ENCODE assay signal across 18 cellular contexts in genomic region chr14:89228921-89229639, GRCh38.
A peak's percentile ranks its signal among the peaks of the same experiment; 100 is the strongest.
DNase-seq lines count a peak whose midpoint lies in the region; ATAC-seq and TF ChIP-seq lines count a peak whose summit lies in the region.
"Had no signal": no experiment of that assay in that cellular context is flagged by ENCODE, and none has a peak within 500 bp of the region (broad histone marks: within the 10 kb centered on the region; RNA-seq: fewer than 3 reads in every experiment).

No MANE protein-coding gene starts in this region.

- no peaks in the 10 kb centered on the region for H3K36me3 Mint-ChIP-seq in natural killer cell
- H3K36me3 Mint-ChIP-seq in natural killer cell treated with Interleukin-12 subunit alpha and Interleukin-12 subunit beta and Interleukin-15 and Interleukin-18, amount 100 ng/mL, for 72 hours = no peaks in the 10 kb centered on the region
- peaks cover 0 to 35% (median 5%) of the 10 kb centered on the region in 5 donors for H3K36me3 Mint-ChIP-seq in naive thymus-derived CD4-positive, alpha-beta T cell
- H3K36me3 Mint-ChIP-seq in glutamatergic neuron (ENCODE audit: unreplicated experiment) = no peaks in the 10 kb centered on the region

- H3K27me3 ChIP-seq in heart left ventricle = no peaks in the 10 kb centered on the region
- no peaks in the 10 kb centered on the region for H3K27me3 ChIP-seq in naive thymus-derived CD4-positive, alpha-beta T cell (ENCODE audit: control insufficient read depth in 2 of 2, insufficient read depth in 2 of 2, low read length in 2 of 2)
- H3K27me3 ChIP-seq: cardiac muscle cell had no signal

- H3K4me3 Mint-ChIP-seq in natural killer cell = no peak overlapping the region
- no peak overlapping the region for H3K4me3 Mint-ChIP-seq in natural killer cell treated with Interleukin-12 subunit alpha and Interleukin-12 subunit beta and Interleukin-15 and Interleukin-18, amount 100 ng/mL, for 72 hours
- no peak overlapping the region for H3K4me3 Mint-ChIP-seq in naive thymus-derived CD4-positive, alpha-beta T cell
- H3K4me3 Mint-ChIP-seq in glutamatergic neuron (ENCODE audit: unreplicated experiment) = no peak overlapping the region
- H3K4me3 Mint-ChIP-seq: activated CD4-positive, alpha-beta T cell treated with anti-CD3 and anti-CD28 coated beads, Interleukin-2, amount 10 ng/mL, durations not matched to agents 7 days and 5 days; activated naive CD8-positive, alpha-beta T cell treated with anti-CD3 and anti-CD28 coated beads, Interleukin-2, amount 10 ng/mL, durations not matched to agents 7 days and 5 days had no signal

- TF ChIP-seq CTCF in natural killer cell (IDR thresholded peaks at IDR 0.05) (no peak), heart left ventricle (IDR thresholded peaks at IDR 0.05) (no peak), glutamatergic neuron (IDR thresholded peaks at IDR 0.05; ENCODE audit: partially characterized antibody, unreplicated experiment) (no peak)

- ATAC-seq in natural killer cell = no peak
- ATAC-seq in natural killer cell treated with Interleukin-12 subunit alpha and Interleukin-12 subunit beta and Interleukin-15 and Interleukin-18, amount 100 ng/mL, for 72 hours = no peak
- ATAC-seq in heart left ventricle = peak; percentile 59 to 85 (median 83)
- no peak for ATAC-seq in naive thymus-derived CD4-positive, alpha-beta T cell
- ATAC-seq in HG03565 (IDR thresholded peaks at IDR 0.05; ENCODE audit: unreplicated experiment) = no peak
- ATAC-seq: left colon had no signal

- H3K4me1 Mint-ChIP-seq in natural killer cell (peaks cover 73 to 79% of the 10 kb centered on the region in 2 donors), glutamatergic neuron (ENCODE audit: low read depth, unreplicated experiment) (peaks cover 31% of the 10 kb centered on the region)
- peaks cover 39 to 54% of the 10 kb centered on the region in 2 donors for H3K4me1 Mint-ChIP-seq in natural killer cell treated with Interleukin-12 subunit alpha and Interleukin-12 subunit beta and Interleukin-15 and Interleukin-18, amount 100 ng/mL, for 72 hours (ENCODE audit: low read depth in 2 of 2)
- H3K4me1 Mint-ChIP-seq in naive thymus-derived CD4-positive, alpha-beta T cell = peaks cover 29 to 91% (median 80%) of the 10 kb centered on the region in 7 donors

- DNase-seq in natural killer cell (no peak), heart left ventricle (peak in 2 of 5 donors; percentile 46 to 51), iPS-NIHi7 (ENCODE audit: extremely low spot score) (no peak), NCI-H510A (lab: John Stamatoyannopoulos, UW) (no peak), glutamatergic neuron (no peak)
- no peak for DNase-seq in natural killer cell treated with Interleukin-12 subunit alpha and Interleukin-12 subunit beta and Interleukin-15 and Interleukin-18, amount 100 ng/mL, for 72 hours (ENCODE audit: low spot score)
- DNase-seq in naive thymus-derived CD4-positive, alpha-beta T cell = no peak
- DNase-seq: activated CD4-positive, alpha-beta T cell treated with anti-CD3 and anti-CD28 coated beads, Interleukin-2, amount 10 ng/mL, durations not matched to agents 7 days and 5 days; activated naive CD8-positive, alpha-beta T cell treated with anti-CD3 and anti-CD28 coated beads, Interleukin-2, amount 10 ng/mL, durations not matched to agents 7 days and 5 days; left colon; NCI-H1436; NCI-H82; PC-9; stimulated activated CD4-positive, alpha-beta T cell treated with anti-CD3 and anti-CD28 coated beads, Interleukin-12 subunit alpha, Interleukin-12 subunit beta, amount 100 ng/mL, for 4 hours; stimulated activated naive CD4-positive, alpha-beta T cell had no signal

- CTCF ChIA-PET in naive thymus-derived CD4-positive, alpha-beta T cell (lab: Charles Lee) = no interaction called here

- no peak for TF ChIP-seq POLR2A in heart left ventricle (IDR thresholded peaks at IDR 0.05)

- H3K4me3 ChIP-seq in heart left ventricle = no peak overlapping the region
- no peak overlapping the region for H3K4me3 ChIP-seq in naive thymus-derived CD4-positive, alpha-beta T cell (ENCODE audit: low read length)
- H3K4me3 ChIP-seq: cardiac muscle cell, PC-9 had no signal

- intact Hi-C loops in natural killer cell (cut with micrococcal nuclease) (no loop called here), heart left ventricle (cut with DNase I) (no loop called here)
- intact Hi-C loops in naive thymus-derived CD4-positive, alpha-beta T cell (cut with micrococcal nuclease) = no loop called here

- H3K36me3 ChIP-seq in heart left ventricle = no peaks in the 10 kb centered on the region
- no peaks in the 10 kb centered on the region for H3K36me3 ChIP-seq in naive thymus-derived CD4-positive, alpha-beta T cell (ENCODE audit: control insufficient read depth in 2 of 3, insufficient read depth in 3 of 3, low read length in 3 of 3)
- H3K36me3 ChIP-seq: cardiac muscle cell had no signal

- 44 to 52% (median 46%) methylated on average over 10 of the region's 10 CpGs for WGBS in heart left ventricle, 4 donors

- H3K9me3 Mint-ChIP-seq in natural killer cell (no peaks in the 10 kb centered on the region), glutamatergic neuron (ENCODE audit: unreplicated experiment) (no peaks in the 10 kb centered on the region)
- no peaks in the 10 kb centered on the region for H3K9me3 Mint-ChIP-seq in natural killer cell treated with Interleukin-12 subunit alpha and Interleukin-12 subunit beta and Interleukin-15 and Interleukin-18, amount 100 ng/mL, for 72 hours
- peaks cover 0 to 6% (median 0%) of the 10 kb centered on the region in 11 donors for H3K9me3 Mint-ChIP-seq in naive thymus-derived CD4-positive, alpha-beta T cell
- H3K9me3 Mint-ChIP-seq: activated CD4-positive, alpha-beta T cell treated with anti-CD3 and anti-CD28 coated beads, Interleukin-2, amount 10 ng/mL, durations not matched to agents 7 days and 5 days; activated naive CD8-positive, alpha-beta T cell treated with anti-CD3 and anti-CD28 coated beads, Interleukin-2, amount 10 ng/mL, durations not matched to agents 7 days and 5 days had no signal

- peaks cover 0 to 37% (median 27%) of the 10 kb centered on the region in 12 donors for H3K4me1 ChIP-seq in heart left ventricle
- H3K4me1 ChIP-seq in naive thymus-derived CD4-positive, alpha-beta T cell (ENCODE audit: control insufficient read depth in 2 of 2, insufficient read depth in 2 of 2, low read length in 2 of 2) = peaks cover 0 to 9% of the 10 kb centered on the region in 2 donors

- H3K27me3 Mint-ChIP-seq in natural killer cell (ENCODE audit: low read depth in 2 of 2) = no peaks in the 10 kb centered on the region
- no peaks in the 10 kb centered on the region for H3K27me3 Mint-ChIP-seq in natural killer cell treated with Interleukin-12 subunit alpha and Interleukin-12 subunit beta and Interleukin-15 and Interleukin-18, amount 100 ng/mL, for 72 hours
- H3K27me3 Mint-ChIP-seq in naive thymus-derived CD4-positive, alpha-beta T cell = no peaks in the 10 kb centered on the region
- peaks cover 4% of the 10 kb centered on the region for H3K27me3 Mint-ChIP-seq in glutamatergic neuron (ENCODE audit: unreplicated experiment)
- H3K27me3 Mint-ChIP-seq: activated CD4-positive, alpha-beta T cell treated with anti-CD3 and anti-CD28 coated beads, Interleukin-2, amount 10 ng/mL, durations not matched to agents 7 days and 5 days; activated naive CD8-positive, alpha-beta T cell treated with anti-CD3 and anti-CD28 coated beads, Interleukin-2, amount 10 ng/mL, durations not matched to agents 7 days and 5 days had no signal

- H3K27ac Mint-ChIP-seq in natural killer cell (peak overlapping the region; percentile 13 to 57), glutamatergic neuron (ENCODE audit: unreplicated experiment) (no peak overlapping the region)
- peak overlapping the region in 1 of 2 donors; percentile 22 for H3K27ac Mint-ChIP-seq in natural killer cell treated with Interleukin-12 subunit alpha and Interleukin-12 subunit beta and Interleukin-15 and Interleukin-18, amount 100 ng/mL, for 72 hours
- H3K27ac Mint-ChIP-seq in naive thymus-derived CD4-positive, alpha-beta T cell = peak overlapping the region in 6 of 9 donors; percentile 0 to 50 (median 22)
- H3K27ac Mint-ChIP-seq: activated CD4-positive, alpha-beta T cell treated with anti-CD3 and anti-CD28 coated beads, Interleukin-2, amount 10 ng/mL, durations not matched to agents 7 days and 5 days; activated naive CD8-positive, alpha-beta T cell treated with anti-CD3 and anti-CD28 coated beads, Interleukin-2, amount 10 ng/mL, durations not matched to agents 7 days and 5 days had no signal

- H3K9me3 ChIP-seq in heart left ventricle = no peaks in the 10 kb centered on the region
- H3K9me3 ChIP-seq in naive thymus-derived CD4-positive, alpha-beta T cell (ENCODE audit: control insufficient read depth in 2 of 3, low read length in 3 of 3) = no peaks in the 10 kb centered on the region

- POLR2A ChIA-PET in naive thymus-derived CD4-positive, alpha-beta T cell (lab: Charles Lee) = interaction anchor here (1.0 kb wide), 1 partner anchor 34 kb away, joined by 3 read pairs; no protein-coding TSS in a partner anchor

- H3K27ac ChIP-seq in heart left ventricle = peak overlapping the region in 11 of 12 donors; percentile 1 to 69 (median 48)
- H3K27ac ChIP-seq in naive thymus-derived CD4-positive, alpha-beta T cell (ENCODE audit: low read depth, low read length) = no peak overlapping the region
- H3K27ac ChIP-seq: C4-2B, cardiac muscle cell, PC-9 had no signal

Comparison
In these comparisons a context has a peak if more than half of its experiments do, and no peak if none do; other contexts are left out.
1. ATAC-seq: peak in heart left ventricle (4 of 4); none in natural killer cell (0 of 3), natural killer cell treated with Interleukin-12 subunit alpha and Interleukin-12 subunit beta and Interleukin-15 and Interleukin-18, amount 100 ng/mL, for 72 hours (0 of 2), naive thymus-derived CD4-positive, alpha-beta T cell (single experiment) and HG03565 (single experiment).